21 cellular contexts compared by ENCODE assay signal in genomic region chr6:134429861-134430380, GRCh38.
A peak's percentile ranks its signal among the peaks of the same experiment; 100 is the strongest.
DNase-seq lines count a peak whose midpoint lies in the region; ATAC-seq, FAIRE-seq and TF ChIP-seq lines count a peak whose summit lies in the region.
"Had no signal": no experiment of that assay in that cellular context is flagged by ENCODE, and none has a peak within 500 bp of the region (broad histone marks: within the 10 kb centered on the region; RNA-seq: fewer than 3 reads in every experiment).

No MANE protein-coding gene starts in this region.

- H4K20me1 ChIP-seq in mammary epithelial cell (ENCODE audit: insufficient read depth, low read length) = no peaks in the 10 kb centered on the region
- H4K20me1 ChIP-seq in K562 (replicated peaks; ENCODE audit: control insufficient read depth, insufficient read depth, low read length) = no peaks in the 10 kb centered on the region

- H3K27ac ChIP-seq in mammary epithelial cell (ENCODE audit: insufficient read depth, low read depth, low read length) = no peak overlapping the region
- no peak overlapping the region for H3K27ac ChIP-seq in breast epithelium
- no peak overlapping the region for H3K27ac ChIP-seq in K562 (ENCODE audit: extremely low read depth, low read depth, low read length)
- H3K27ac ChIP-seq in neuronal stem cell (replicated peaks; ENCODE audit: low read length) = no peak overlapping the region
- H3K27ac ChIP-seq: HL-60 had no signal

- H2BK120ac ChIP-seq in neuronal stem cell (ENCODE audit: low read depth, low read length) = no peak overlapping the region

- H3K18ac ChIP-seq in neuronal stem cell (ENCODE audit: low read length) = no peak overlapping the region

- 100% methylated on average over 4 of the region's 4 CpGs for WGBS in mammary epithelial cell (ENCODE audit: low coverage, missing lambda C conversion rate)
- WGBS in K562 (ENCODE audit: insufficient coverage, low coverage, missing lambda C conversion rate) = 7% methylated on average over 4 of the region's 4 CpGs
- no CpG with 5 or more reads among the region's 4 CpGs for WGBS in neuronal stem cell (ENCODE audit: extremely low coverage in 2 of 2, insufficient read length in 2 of 2, insufficient replicate concordance in 1 of 2), 2 donors

- no peak for TF ChIP-seq RAD21 in K562 (CRISPR knock-in tag; conservative IDR thresholded peaks at IDR 0.05 in 1 of 2, IDR thresholded peaks at IDR 0.05 in 1 of 2)

- H3K23ac ChIP-seq in neuronal stem cell (ENCODE audit: low read depth, low read length, poor library complexity) = no peak overlapping the region

- H3K14ac ChIP-seq in neuronal stem cell (ENCODE audit: low read length) = peak overlapping the region; percentile 10

- no peak overlapping the region for H3K4ac ChIP-seq in neuronal stem cell (ENCODE audit: low read length)

- in situ Hi-C loops in mammary epithelial cell (cut with MboI; ENCODE audit: low sequenced_read_pairs in 2 of 2) = loop anchor here in 1 of 2 donors (25.0 kb wide), 1 partner anchor 382 kb away; no protein-coding TSS in a partner anchor
- in situ Hi-C loops in K562 (cut with MboI) = no loop called here

- H2BK12ac ChIP-seq in neuronal stem cell (ENCODE audit: low read length) = no peak overlapping the region

- TF ChIP-seq CTCF in mammary epithelial cell (conservative IDR thresholded peaks at IDR 0.05 in 1 of 2, IDR thresholded peaks at IDR 0.05 in 1 of 2; ENCODE audit: extremely low read depth in 1 of 2, insufficient read depth in 1 of 2, low read depth in 1 of 2, low read length in 2 of 2) = no peak
- no peak for TF ChIP-seq CTCF in breast epithelium (IDR thresholded peaks at IDR 0.05)
- TF ChIP-seq CTCF in K562 (IDR thresholded peaks at IDR 0.05 in 2 of 3, conservative IDR thresholded peaks at IDR 0.05 in 1 of 3; ENCODE audit: insufficient read depth in 2 of 3, low read depth in 1 of 3, low read length in 3 of 3) = no peak

- no peaks in the 10 kb centered on the region for H3K9me1 ChIP-seq in K562 (ENCODE audit: control insufficient read depth, insufficient read depth, low read length)

- H3K4me2 ChIP-seq in mammary epithelial cell (ENCODE audit: insufficient read depth, low read depth, low read length) (no peak overlapping the region), K562 (ENCODE audit: insufficient read depth, low read length) (no peak overlapping the region), neuronal stem cell (ENCODE audit: insufficient read depth, low read length, poor library complexity, severe bottlenecking) (no peak overlapping the region)

- H3K9me3 ChIP-seq in mammary epithelial cell (replicated peaks; ENCODE audit: insufficient read depth, low read length) = no peaks in the 10 kb centered on the region
- no peaks in the 10 kb centered on the region for H3K9me3 ChIP-seq in breast epithelium
- no peaks in the 10 kb centered on the region for H3K9me3 ChIP-seq in K562 (replicated peaks; ENCODE audit: control insufficient read depth, insufficient read depth, low read depth, low read length)
- H3K9me3 ChIP-seq in neuronal stem cell (replicated peaks in 1 of 2; ENCODE audit: control insufficient read depth in 2 of 2, insufficient read depth in 1 of 2, low read depth in 1 of 2, low read length in 2 of 2) = no peaks in the 10 kb centered on the region
- H3K9me3 ChIP-seq: HAP-1 had no signal

- ATAC-seq in K562 (peak; percentile 51), GM21723 (IDR thresholded peaks at IDR 0.05; ENCODE audit: unreplicated experiment) (no peak), GM21423 (IDR thresholded peaks at IDR 0.05; ENCODE audit: unreplicated experiment) (no peak)
- ATAC-seq: CD8-positive, alpha-beta T cell; GM12878; HepG2 had no signal

- H3K4me3 ChIP-seq in mammary epithelial cell (replicated peaks in 1 of 3; ENCODE audit: insufficient read depth in 1 of 3, low read depth in 2 of 3, low read length in 3 of 3) (no peak overlapping the region), breast epithelium (no peak overlapping the region), K562 (no peak overlapping the region), neuronal stem cell (ENCODE audit: low read length in 2 of 2) (no peak overlapping the region)
- H3K4me3 ChIP-seq: GM12878, HAP-1 had no signal

- H3K36me3 ChIP-seq in mammary epithelial cell (ENCODE audit: insufficient read depth, low read length) = no peaks in the 10 kb centered on the region
- H3K36me3 ChIP-seq in breast epithelium = no peaks in the 10 kb centered on the region
- H3K36me3 ChIP-seq in K562 (ENCODE audit: control insufficient read depth, insufficient read depth, low read length) = no peaks in the 10 kb centered on the region
- no peaks in the 10 kb centered on the region for H3K36me3 ChIP-seq in neuronal stem cell (replicated peaks in 1 of 2; ENCODE audit: control insufficient read depth in 2 of 2, insufficient read depth in 2 of 2, low read length in 2 of 2)
- H3K36me3 ChIP-seq: HAP-1 had no signal

- POLR2A ChIA-PET in K562 (lab: Yijun Ruan, JAX) = interaction anchor here (1.2 kb wide), 1 partner anchor 9 kb away, joined by 3 read pairs; no protein-coding TSS in a partner anchor

- H4K91ac ChIP-seq in neuronal stem cell (ENCODE audit: low read depth, low read length, poor library complexity) = no peak overlapping the region

- H3K4me1 ChIP-seq in mammary epithelial cell (ENCODE audit: insufficient read depth, low read length) (peaks cover 38% of the 10 kb centered on the region), breast epithelium (no peaks in the 10 kb centered on the region), K562 (replicated peaks in 1 of 2; ENCODE audit: control insufficient read depth in 2 of 2, insufficient read depth in 2 of 2, low read length in 2 of 2) (peaks cover 0 to 4% of the 10 kb centered on the region in 2 experiments; a peak in 1 of 5 replicates), neuronal stem cell (ENCODE audit: control insufficient read depth in 2 of 2, insufficient read depth in 1 of 2, low read depth in 1 of 2, low read length in 2 of 2) (no peaks in the 10 kb centered on the region)
- H3K4me1 ChIP-seq: HAP-1 had no signal

- no peaks in the 10 kb centered on the region for H3K79me2 ChIP-seq in mammary epithelial cell (ENCODE audit: insufficient read depth, low read length)
- H3K79me2 ChIP-seq in K562 (ENCODE audit: control insufficient read depth, insufficient read depth, low read length) = no peaks in the 10 kb centered on the region

- H2BK5ac ChIP-seq in neuronal stem cell (ENCODE audit: low read length) = no peak overlapping the region

- no peak for TF ChIP-seq EP300 in K562 (IDR thresholded peaks at IDR 0.05; ENCODE audit: low read length)

- no peak overlapping the region for H4K8ac ChIP-seq in neuronal stem cell (ENCODE audit: low read depth, low read length)

- no peaks in the 10 kb centered on the region for H3K27me3 ChIP-seq in mammary epithelial cell (ENCODE audit: insufficient read depth, low read length)
- no peaks in the 10 kb centered on the region for H3K27me3 ChIP-seq in breast epithelium
- no peaks in the 10 kb centered on the region; a peak in 1 of 5 replicates for H3K27me3 ChIP-seq in K562 (ENCODE audit: control insufficient read depth in 2 of 2, insufficient read depth in 2 of 2, low read length in 2 of 2)
- no peaks in the 10 kb centered on the region for H3K27me3 ChIP-seq in neuronal stem cell (ENCODE audit: control insufficient read depth in 3 of 3, insufficient read depth in 3 of 3, low read depth in 1 of 3, low read length in 3 of 3)

- dilution Hi-C loops in mammary epithelial cell (cut with HindIII; ENCODE audit: low sequenced_read_pairs) = loop anchor here (5.0 to 10.0 kb wide), 4 partner anchors 53 to 265 kb away; no protein-coding TSS in a partner anchor

- BruUV-seq in mammary epithelial cell (replicated peaks; lab: Mats Ljungman, UMichigan) = no TSS peak
- BruUV-seq in K562 (replicated peaks; lab: Mats Ljungman, UMichigan) = no TSS peak

- CTCF ChIA-PET in mammary epithelial cell (lab: Charles Lee; ENCODE audit: low non-redundant PET) = no interaction called here
- CTCF ChIA-PET in K562 (lab: Yijun Ruan, JAX; ENCODE audit: low intra/inter-chr PET ratio) = no interaction called here

- H3K79me1 ChIP-seq in neuronal stem cell (ENCODE audit: low read depth, low read length) = no peaks in the 10 kb centered on the region

- H3K9ac ChIP-seq in mammary epithelial cell (ENCODE audit: insufficient read depth, low read length) = no peak overlapping the region
- H3K9ac ChIP-seq in K562 (ENCODE audit: insufficient read depth in 1 of 2, low read depth in 2 of 2, low read length in 2 of 2) = no peak overlapping the region; a peak in 1 of 4 replicates
- H3K9ac ChIP-seq in neuronal stem cell (ENCODE audit: low read depth, low read length, poor library complexity) = no peak overlapping the region

- no peak for DNase-seq in mammary epithelial cell
- no peak for DNase-seq in breast epithelium (ENCODE audit: low spot score in 2 of 2)
- peak in 3 of 4 experiments; percentile 12 to 54 (median 14) for DNase-seq in K562 (ENCODE audit: extremely low read depth in 1 of 4, low spot score in 3 of 4)
- DNase-seq in neuronal stem cell (ENCODE audit: low spot score) = no peak
- DNase-seq in NCI-H82 (lab: John Stamatoyannopoulos, UW) = no peak
- DNase-seq: AML-193; C1 segment of cervical spinal cord; CD8-positive, alpha-beta T cell; DND-41; KG1; NCI-H1092 treated with DMSO at 0.1 percent for 48 hours; NCI-H2081 treated with DMSO at 0.1 percent for 48 hours; NCI-H69; NK-92 treated with Interleukin-12 subunit alpha and Interleukin-12 subunit beta, amount 100 ng/mL, for 24 hours; Right ventricle myocardium superior had no signal

- peak; percentile 77 for FAIRE-seq in K562 (lab: Jason Lieb, UNC)
- FAIRE-seq: GM12878, HepG2 had no signal

- TF ChIP-seq POLR2A in breast epithelium (IDR thresholded peaks at IDR 0.05) = no peak
- no peak for TF ChIP-seq POLR2A in K562 (conservative IDR thresholded peaks at IDR 0.05)

- intact Hi-C loops in mammary epithelial cell (cut with micrococcal nuclease) (no loop called here), breast epithelium (cut with DNase I; ENCODE audit: low total_unique reads) (no loop called here), K562 (cut with micrococcal nuclease) (no loop called here)

- no peak overlapping the region for H2AK5ac ChIP-seq in neuronal stem cell (ENCODE audit: low read depth, low read length)

- H2AFZ ChIP-seq in mammary epithelial cell (ENCODE audit: low read depth, low read length) = peak overlapping the region; percentile 32
- H2AFZ ChIP-seq in K562 (ENCODE audit: low read depth, low read length) = no peak overlapping the region; the same call in 1 of the 2 replicates
- no peak overlapping the region for H2AFZ ChIP-seq in neuronal stem cell (ENCODE audit: low read length)

- H2BK15ac ChIP-seq in neuronal stem cell (ENCODE audit: low read length) = no peak overlapping the region

TF ChIP-seq in K562, 482 proteins besides CTCF, POLR2A, EP300 and RAD21 (continues in another document):
- TF ChIP-seq CBFA2T3 (IDR thresholded peaks at IDR 0.05) (peak; percentile 74), ZNF384 (IDR thresholded peaks at IDR 0.05; ENCODE audit: low read depth, low read length) (no peak), TCF3 (CRISPR knock-in tag; IDR thresholded peaks at IDR 0.05) (peak; percentile 68), ARID1B (IDR thresholded peaks at IDR 0.05) (peak; percentile 67)

Comparison
In these comparisons a context has a peak if more than half of its experiments do, and no peak if none do; other contexts are left out.
1. DNase-seq: peak in K562 (3 of 4); none in mammary epithelial cell (single experiment), breast epithelium (0 of 2), neuronal stem cell (single experiment) and NCI-H82 (single experiment).